Comparison of ENCODE assay signal across 8 cellular contexts in genomic region chr14:21096889-21097615, GRCh38. TPM values are rescaled to one million over a fixed set of nuclear protein-coding genes. Genes with fewer than 3 reads are reported as not detected.
DNase-seq lines count a peak whose midpoint lies in the region; ATAC-seq and TF ChIP-seq lines count a peak whose summit lies in the region.

No MANE protein-coding gene starts in this region.

- peak overlapping the region; percentile 62 for H3K27ac ChIP-seq in angular gyrus (ENCODE audit: low read depth, low read length)
- H3K27ac ChIP-seq in lower lobe of right lung = peak overlapping the region; percentile 75
- H3K27ac ChIP-seq in transverse colon = peak overlapping the region; percentile 91 to 99 (median 96)

- TF ChIP-seq CTCF in lower lobe of right lung (IDR thresholded peaks at IDR 0.05) (no peak), transverse colon (IDR thresholded peaks at IDR 0.05) (no peak)

- no peaks in the 10 kb centered on the region for H3K9me3 Mint-ChIP-seq in activated T-cell treated with anti-CD3 and anti-CD28 coated beads, Interleukin-2, amount 50 U/mL, for 72 hours

- WGBS in transverse colon (ENCODE audit: low coverage in 1 of 2), 2 donors = 32 to 39% methylated on average over 6 to 11 of the region's 11 CpGs

- H3K36me3 ChIP-seq in lower lobe of right lung (peaks cover 16% of the 10 kb centered on the region), transverse colon (peaks cover 0 to 4% (median under 1%) of the 10 kb centered on the region in 4 donors)

- peaks cover 30% of the 10 kb centered on the region for H3K4me1 ChIP-seq in lower lobe of right lung
- H3K4me1 ChIP-seq in transverse colon = peaks cover 26 to 64% (median 57%) of the 10 kb centered on the region in 4 donors

- TF ChIP-seq POLR2A in transverse colon (IDR thresholded peaks at IDR 0.05) = peak; percentile 23

- H3K36me3 Mint-ChIP-seq in activated T-cell treated with anti-CD3 and anti-CD28 coated beads, Interleukin-2, amount 50 U/mL, for 72 hours (ENCODE audit: insufficient read depth in 2 of 2) = peaks cover 0 to 2% of the 10 kb centered on the region in 2 donors

- H3K27me3 Mint-ChIP-seq in activated T-cell treated with anti-CD3 and anti-CD28 coated beads, Interleukin-2, amount 50 U/mL, for 72 hours (ENCODE audit: low read depth) = peaks cover 12% of the 10 kb centered on the region

- intact Hi-C loops in lower lobe of right lung (cut with DNase I) = loop anchor here (5.0 kb wide), 1 partner anchor 75 kb away; no protein-coding TSS in a partner anchor
- intact Hi-C loops in transverse colon (cut with DNase I; ENCODE audit: low total_unique reads) = no loop called here

- no peaks in the 10 kb centered on the region for H3K27me3 ChIP-seq in lower lobe of right lung (ENCODE audit: low read depth)
- no peaks in the 10 kb centered on the region for H3K27me3 ChIP-seq in transverse colon

- H3K4me3 Mint-ChIP-seq in activated T-cell treated with anti-CD3 and anti-CD28 coated beads, Interleukin-2, amount 50 U/mL, for 72 hours = peak overlapping the region; percentile 81 to 84

- no peak for DNase-seq in activated T-cell treated with anti-CD3 and anti-CD28 coated beads, Interleukin-2, amount 50 U/mL, for 72 hours
- no peak for DNase-seq in activated T-cell treated with anti-CD3 and anti-CD28 coated beads, Interleukin-2, amount 50 U/mL, for 48 hours
- no peak for DNase-seq in lower lobe of right lung
- no peak for DNase-seq in transverse colon
- no peak for DNase-seq in foreskin melanocyte

- no peaks in the 10 kb centered on the region for H3K9me3 ChIP-seq in lower lobe of right lung
- H3K9me3 ChIP-seq in transverse colon = no peaks in the 10 kb centered on the region

- H3K4me3 ChIP-seq in lower lobe of right lung = peak overlapping the region; percentile 50
- H3K4me3 ChIP-seq in transverse colon = peak overlapping the region; percentile 51 to 73 (median 58)

- in situ Hi-C loops in transverse colon (cut with MboI; ENCODE audit: low pct_ligation_motif_present in 1 of 4, low pct_unique_long_range_greater_than_20kb in 1 of 4, low sequenced_read_pairs in 3 of 4) = no loop called here

- TF ChIP-seq EP300 in transverse colon (IDR thresholded peaks at IDR 0.05; ENCODE audit: low read depth) = no peak

- H3K4me1 Mint-ChIP-seq in activated T-cell treated with anti-CD3 and anti-CD28 coated beads, Interleukin-2, amount 50 U/mL, for 72 hours (ENCODE audit: low read depth) = peaks cover 42% of the 10 kb centered on the region

- H3K27ac Mint-ChIP-seq in activated T-cell treated with anti-CD3 and anti-CD28 coated beads, Interleukin-2, amount 50 U/mL, for 72 hours = peak overlapping the region; percentile 64

- ATAC-seq in activated T-cell treated with anti-CD3 and anti-CD28 coated beads, Interleukin-2, amount 50 U/mL, for 72 hours (replicated peaks in 1 of 2) = no peak
- ATAC-seq in lower lobe of right lung (no peak), GM21723 (IDR thresholded peaks at IDR 0.05; ENCODE audit: unreplicated experiment) (no peak), HG02610 (IDR thresholded peaks at IDR 0.05; ENCODE audit: unreplicated experiment) (no peak)

RNA-seq across cellular contexts. Expression of gene ZNF219, which starts 1.4 kb away (rescaled TPM):
- 10 to 100 TPM; 11.2 to 12.4 TPM for total RNA-seq in activated T-cell treated with anti-CD3 and anti-CD28 coated beads, Interleukin-2, amount 50 U/mL, for 72 hours
- 46.1 TPM for total RNA-seq in lower lobe of right lung
- 100 to 1,000 TPM in 2 of 4 donors, 10 to 100 TPM in 2; 68.4 to 135 (median 94.5) TPM for total RNA-seq in transverse colon

RNA-seq across cellular contexts. Expression of gene TMEM253, which starts 3.8 kb away (rescaled TPM):
- under 1 TPM in 1 of 2 donors, not detected in 1; 0.35 TPM for total RNA-seq in activated T-cell treated with anti-CD3 and anti-CD28 coated beads, Interleukin-2, amount 50 U/mL, for 72 hours
- total RNA-seq in lower lobe of right lung (0.50 TPM), transverse colon (10 to 100 TPM; 13.1 to 63.7 (median 41.9) TPM)

RNA-seq across cellular contexts. Expression of gene ARHGEF40, which starts 26.9 kb away (rescaled TPM):
- total RNA-seq in activated T-cell treated with anti-CD3 and anti-CD28 coated beads, Interleukin-2, amount 50 U/mL, for 72 hours = under 1 TPM; 0.26 to 0.37 TPM
- total RNA-seq in lower lobe of right lung (28.5 TPM), transverse colon (100 to 1,000 TPM in 1 of 4 donors, 10 to 100 TPM in 3; 55.6 to 138 (median 62.2) TPM)

RNA-seq across cellular contexts. Expression of gene RNASE8, which starts 39.4 kb away (rescaled TPM):
- not detected for total RNA-seq in activated T-cell treated with anti-CD3 and anti-CD28 coated beads, Interleukin-2, amount 50 U/mL, for 72 hours
- total RNA-seq in lower lobe of right lung (not detected), transverse colon (not detected)

RNA-seq across cellular contexts. Expression of gene RNASE7, which starts 54.9 kb away (rescaled TPM):
- not detected for total RNA-seq in activated T-cell treated with anti-CD3 and anti-CD28 coated beads, Interleukin-2, amount 50 U/mL, for 72 hours
- total RNA-seq in lower lobe of right lung (not detected), transverse colon (under 1 TPM in 1 of 4 donors, not detected in 3; 0.48 TPM)

Comparison
In these comparisons a context has a peak if more than half of its experiments do, and no peak if none do; other contexts are left out.
1. RNA of gene ARHGEF40, which starts 26.9 kb away (total RNA-seq): 55.6 to 138 TPM in transverse colon and 28.5 TPM in lower lobe of right lung (single experiment); 0.26 to 0.37 TPM in activated T-cell treated with anti-CD3 and anti-CD28 coated beads, Interleukin-2, amount 50 U/mL, for 72 hours; every median in the first group is over 10 times any median in the second.
2. Peak in every context shown above with its lines, with median percentiles within 50 percentile points of each other: H3K27ac ChIP-seq.